Comparison of ENCODE assay signal across 1 cellular context in genomic region chr12:57479376-57480115, GRCh38.
TF ChIP-seq lines count a peak whose summit lies in the region.

ARHGAP9 (minus strand) TSS chr12:57479866; CDS start chr12:57479406, 460 bp downstream.

TF ChIP-seq in GM23338, 12 proteins besides CTCF, POLR2A, EP300 and RAD21 (continued from another document):
- TF ChIP-seq REST (IDR thresholded peaks at IDR 0.05; ENCODE audit: unreplicated experiment) = no peak
- TF ChIP-seq STAT1 (IDR thresholded peaks at IDR 0.05; ENCODE audit: unreplicated experiment) = no peak
- no peak for TF ChIP-seq EZH2phosphoT487 (IDR thresholded peaks at IDR 0.05; ENCODE audit: unreplicated experiment)
- TF ChIP-seq, protein P1, sequence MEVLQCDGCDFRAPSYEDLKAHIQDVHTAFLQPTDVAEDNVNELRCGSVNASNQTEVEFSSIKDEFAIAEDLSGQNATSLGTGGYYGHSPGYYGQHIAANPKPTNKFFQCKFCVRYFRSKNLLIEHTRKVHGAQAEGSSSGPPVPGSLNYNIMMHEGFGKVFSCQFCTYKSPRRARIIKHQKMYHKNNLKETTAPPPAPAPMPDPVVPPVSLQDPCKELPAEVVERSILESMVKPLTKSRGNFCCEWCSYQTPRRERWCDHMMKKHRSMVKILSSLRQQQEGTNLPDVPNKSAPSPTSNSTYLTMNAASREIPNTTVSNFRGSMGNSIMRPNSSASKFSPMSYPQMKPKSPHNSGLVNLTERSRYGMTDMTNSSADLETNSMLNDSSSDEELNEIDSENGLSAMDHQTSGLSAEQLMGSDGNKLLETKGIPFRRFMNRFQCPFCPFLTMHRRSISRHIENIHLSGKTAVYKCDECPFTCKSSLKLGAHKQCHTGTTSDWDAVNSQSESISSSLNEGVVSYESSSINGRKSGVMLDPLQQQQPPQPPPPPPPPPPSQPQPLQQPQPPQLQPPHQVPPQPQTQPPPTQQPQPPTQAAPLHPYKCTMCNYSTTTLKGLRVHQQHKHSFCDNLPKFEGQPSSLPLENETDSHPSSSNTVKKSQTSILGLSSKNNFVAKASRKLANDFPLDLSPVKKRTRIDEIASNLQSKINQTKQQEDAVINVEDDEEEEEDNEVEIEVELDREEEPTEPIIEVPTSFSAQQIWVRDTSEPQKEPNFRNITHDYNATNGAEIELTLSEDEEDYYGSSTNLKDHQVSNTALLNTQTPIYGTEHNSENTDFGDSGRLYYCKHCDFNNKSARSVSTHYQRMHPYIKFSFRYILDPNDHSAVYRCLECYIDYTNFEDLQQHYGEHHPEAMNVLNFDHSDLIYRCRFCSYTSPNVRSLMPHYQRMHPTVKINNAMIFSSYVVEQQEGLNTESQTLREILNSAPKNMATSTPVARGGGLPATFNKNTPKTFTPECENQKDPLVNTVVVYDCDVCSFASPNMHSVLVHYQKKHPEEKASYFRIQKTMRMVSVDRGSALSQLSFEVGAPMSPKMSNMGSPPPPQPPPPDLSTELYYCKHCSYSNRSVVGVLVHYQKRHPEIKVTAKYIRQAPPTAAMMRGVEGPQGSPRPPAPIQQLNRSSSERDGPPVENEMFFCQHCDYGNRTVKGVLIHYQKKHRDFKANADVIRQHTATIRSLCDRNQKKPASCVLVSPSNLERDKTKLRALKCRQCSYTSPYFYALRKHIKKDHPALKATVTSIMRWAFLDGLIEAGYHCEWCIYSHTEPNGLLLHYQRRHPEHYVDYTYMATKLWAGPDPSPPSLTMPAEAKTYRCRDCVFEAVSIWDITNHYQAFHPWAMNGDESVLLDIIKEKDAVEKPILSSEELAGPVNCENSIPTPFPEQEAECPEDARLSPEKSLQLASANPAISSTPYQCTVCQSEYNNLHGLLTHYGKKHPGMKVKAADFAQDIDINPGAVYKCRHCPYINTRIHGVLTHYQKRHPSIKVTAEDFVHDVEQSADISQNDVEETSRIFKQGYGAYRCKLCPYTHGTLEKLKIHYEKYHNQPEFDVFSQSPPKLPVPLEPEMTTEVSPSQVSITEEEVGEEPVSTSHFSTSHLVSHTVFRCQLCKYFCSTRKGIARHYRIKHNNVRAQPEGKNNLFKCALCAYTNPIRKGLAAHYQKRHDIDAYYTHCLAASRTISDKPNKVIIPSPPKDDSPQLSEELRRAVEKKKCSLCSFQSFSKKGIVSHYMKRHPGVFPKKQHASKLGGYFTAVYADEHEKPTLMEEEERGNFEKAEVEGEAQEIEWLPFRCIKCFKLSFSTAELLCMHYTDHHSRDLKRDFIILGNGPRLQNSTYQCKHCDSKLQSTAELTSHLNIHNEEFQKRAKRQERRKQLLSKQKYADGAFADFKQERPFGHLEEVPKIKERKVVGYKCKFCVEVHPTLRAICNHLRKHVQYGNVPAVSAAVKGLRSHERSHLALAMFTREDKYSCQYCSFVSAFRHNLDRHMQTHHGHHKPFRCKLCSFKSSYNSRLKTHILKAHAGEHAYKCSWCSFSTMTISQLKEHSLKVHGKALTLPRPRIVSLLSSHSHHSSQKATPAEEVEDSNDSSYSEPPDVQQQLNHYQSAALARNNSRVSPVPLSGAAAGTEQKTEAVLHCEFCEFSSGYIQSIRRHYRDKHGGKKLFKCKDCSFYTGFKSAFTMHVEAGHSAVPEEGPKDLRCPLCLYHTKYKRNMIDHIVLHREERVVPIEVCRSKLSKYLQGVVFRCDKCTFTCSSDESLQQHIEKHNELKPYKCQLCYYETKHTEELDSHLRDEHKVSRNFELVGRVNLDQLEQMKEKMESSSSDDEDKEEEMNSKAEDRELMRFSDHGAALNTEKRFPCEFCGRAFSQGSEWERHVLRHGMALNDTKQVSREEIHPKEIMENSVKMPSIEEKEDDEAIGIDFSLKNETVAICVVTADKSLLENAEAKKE (CRISPR knock-in tag; IDR thresholded peaks at IDR 0.05) = no peak
- no peak for TF ChIP-seq CREB1 (CRISPR knock-in tag; IDR thresholded peaks at IDR 0.05; ENCODE audit: low read depth)
- TF ChIP-seq ZNF114 (CRISPR knock-in tag; IDR thresholded peaks at IDR 0.05) = no peak
- no peak for TF ChIP-seq ZNF331 (CRISPR knock-in tag; IDR thresholded peaks at IDR 0.05; ENCODE audit: low read depth)
